Comparison of ENCODE assay signal across 10 cellular contexts in genomic region chr4:155675709-155676429, GRCh38. TPM values are rescaled to one million over a fixed set of nuclear protein-coding genes. Genes with fewer than 3 reads are reported as not detected.
A peak's percentile ranks its signal among the peaks of the same experiment; 100 is the strongest.
DNase-seq lines count a peak whose midpoint lies in the region; ATAC-seq and TF ChIP-seq lines count a peak whose summit lies in the region.
"Had no signal": no experiment of that assay in that cellular context is flagged by ENCODE, and none has a peak within 500 bp of the region (broad histone marks: within the 10 kb centered on the region; RNA-seq: fewer than 3 reads in every experiment).

No MANE protein-coding gene starts in this region.

- ATAC-seq in GM21367 (IDR thresholded peaks at IDR 0.05; ENCODE audit: unreplicated experiment) = peak; percentile 89
- ATAC-seq in gastroesophageal sphincter = peak; percentile 53
- ATAC-seq in activated CD4-positive, alpha-beta T cell treated with anti-CD3 and anti-CD28 coated beads for 36 hours = no peak

- no peak for TF ChIP-seq POLR2A in gastroesophageal sphincter (IDR thresholded peaks at IDR 0.05)

- H3K4me1 Mint-ChIP-seq in activated CD4-positive, alpha-beta T cell treated with anti-CD3 and anti-CD28 coated beads for 36 hours = no peaks in the 10 kb centered on the region

- H3K27me3 ChIP-seq in HL-60 (ENCODE audit: insufficient read depth, poor library complexity, severe bottlenecking) = no peaks in the 10 kb centered on the region
- H3K27me3 ChIP-seq in gastroesophageal sphincter = no peaks in the 10 kb centered on the region
- no peaks in the 10 kb centered on the region for H3K27me3 ChIP-seq in tibial artery

- no peak for TF ChIP-seq CTCF in HL-60 (IDR thresholded peaks at IDR 0.05; ENCODE audit: insufficient read depth, low read length)
- no peak for TF ChIP-seq CTCF in gastroesophageal sphincter (IDR thresholded peaks at IDR 0.05)
- no peak for TF ChIP-seq CTCF in tibial artery (IDR thresholded peaks at IDR 0.05)

- TF ChIP-seq EP300 in gastroesophageal sphincter (IDR thresholded peaks at IDR 0.05) = no peak

- H3K27ac ChIP-seq in HL-60 (replicated peaks) = no peak overlapping the region
- H3K27ac ChIP-seq in gastroesophageal sphincter = peak overlapping the region; percentile 46 to 69 (median 63)
- peak overlapping the region; percentile 14 to 48 for H3K27ac ChIP-seq in tibial artery
- H3K27ac ChIP-seq in substantia nigra (ENCODE audit: low read depth, low read length, poor library complexity, severe bottlenecking) = no peak overlapping the region

- no peaks in the 10 kb centered on the region for H3K9me3 Mint-ChIP-seq in activated CD4-positive, alpha-beta T cell treated with anti-CD3 and anti-CD28 coated beads for 36 hours (ENCODE audit: low read depth)
- H3K9me3 Mint-ChIP-seq: T-helper 1 cell treated with Interleukin-12 subunit alpha and Interleukin-12 subunit beta and Interleukin-4 antibody, amounts not matched to agents 30 μg/mL and 1 μg/mL, for 36 hours had no signal

- peaks cover 0 to 71% (median 7%) of the 10 kb centered on the region in 3 donors for H3K4me1 ChIP-seq in gastroesophageal sphincter
- peaks cover 0 to 87% (median 12%) of the 10 kb centered on the region in 4 donors for H3K4me1 ChIP-seq in tibial artery

- intact Hi-C loops in tibial artery (cut with DNase I; ENCODE audit: low total_unique reads) (no loop called here), head of caudate nucleus (cut with DNase I) (no loop called here)
- intact Hi-C loops in activated CD4-positive, alpha-beta T cell treated with anti-CD3 and anti-CD28 coated beads for 36 hours (cut with DNase I, micrococcal nuclease) = no loop called here

- CTCF ChIA-PET in activated CD4-positive, alpha-beta T cell treated with anti-CD3 and anti-CD28 coated beads for 36 hours (lab: Charles Lee) = interaction anchor here (0.6 to 1.0 kb wide), 2 partner anchors 165 to 1154 kb away, joined by 3 read pairs; no protein-coding TSS in a partner anchor

- DNase-seq in HL-60 (ENCODE audit: low read depth in 1 of 2, low spot score in 1 of 2) (peak; percentile 4 to 52), tibial artery (no peak), NCI-H2029 (lab: John Stamatoyannopoulos, UW) (no peak), substantia nigra (lab: John Stamatoyannopoulos, UW) (no peak), head of caudate nucleus (no peak)
- DNase-seq in activated CD4-positive, alpha-beta T cell treated with anti-CD3 and anti-CD28 coated beads for 36 hours = no peak

- 17 to 22% methylated on average over 2 of the region's 2 CpGs for WGBS in gastroesophageal sphincter (ENCODE audit: low coverage in 1 of 2), 2 donors

- H3K4me3 ChIP-seq in HL-60 (replicated peaks; ENCODE audit: insufficient read depth, low read length) (no peak overlapping the region), gastroesophageal sphincter (peak overlapping the region in 1 of 2 donors; percentile 12), tibial artery (peak overlapping the region; percentile 0 to 11)
- H3K4me3 ChIP-seq: skin epidermis had no signal

- H3K4me3 Mint-ChIP-seq in activated CD4-positive, alpha-beta T cell treated with anti-CD3 and anti-CD28 coated beads for 36 hours = no peak overlapping the region
- H3K4me3 Mint-ChIP-seq: T-helper 1 cell treated with Interleukin-12 subunit alpha and Interleukin-12 subunit beta and Interleukin-4 antibody, amounts not matched to agents 30 μg/mL and 1 μg/mL, for 36 hours had no signal

- H3K27me3 Mint-ChIP-seq in activated CD4-positive, alpha-beta T cell treated with anti-CD3 and anti-CD28 coated beads for 36 hours = peaks cover 20% of the 10 kb centered on the region

- H3K9me3 ChIP-seq in gastroesophageal sphincter (no peaks in the 10 kb centered on the region), tibial artery (no peaks in the 10 kb centered on the region)

- POLR2A ChIA-PET in activated CD4-positive, alpha-beta T cell treated with anti-CD3 and anti-CD28 coated beads for 36 hours (lab: Charles Lee) = interaction anchor here (0.6 kb wide), 1 partner anchor 82 kb away, joined by 3 read pairs; no protein-coding TSS in a partner anchor

- no peaks in the 10 kb centered on the region for H3K36me3 Mint-ChIP-seq in activated CD4-positive, alpha-beta T cell treated with anti-CD3 and anti-CD28 coated beads for 36 hours (ENCODE audit: low read depth)

- no peak overlapping the region for H3K27ac Mint-ChIP-seq in activated CD4-positive, alpha-beta T cell treated with anti-CD3 and anti-CD28 coated beads for 36 hours
- H3K27ac Mint-ChIP-seq: T-helper 1 cell treated with Interleukin-12 subunit alpha and Interleukin-12 subunit beta and Interleukin-4 antibody, amounts not matched to agents 30 μg/mL and 1 μg/mL, for 36 hours had no signal

- H3K36me3 ChIP-seq in gastroesophageal sphincter = no peaks in the 10 kb centered on the region
- no peaks in the 10 kb centered on the region for H3K36me3 ChIP-seq in tibial artery

RNA-seq across cellular contexts. Expression of gene GUCY1A1, which starts 9.2 kb away (rescaled TPM):
- total RNA-seq in gastroesophageal sphincter = 100 to 1,000 TPM in 2 of 4 donors, 10 to 100 TPM in 2; 69.4 to 196 (median 144) TPM
- total RNA-seq in activated CD4-positive, alpha-beta T cell treated with anti-CD3 and anti-CD28 coated beads for 36 hours = not detected

Comparison
In these comparisons a context has a peak if more than half of its experiments do, and no peak if none do; other contexts are left out.
1. DNase-seq: peak in HL-60 (2 of 2); none in tibial artery (0 of 2), NCI-H2029 (single experiment), substantia nigra (0 of 49), activated CD4-positive, alpha-beta T cell treated with anti-CD3 and anti-CD28 coated beads for 36 hours (single experiment) and head of caudate nucleus (0 of 42).
2. H3K27ac ChIP-seq: peak in gastroesophageal sphincter (4 of 4) and tibial artery (2 of 2); none in HL-60 (single experiment) and substantia nigra (single experiment).
3. RNA of gene GUCY1A1, which starts 9.2 kb away (total RNA-seq): 69.4 to 196 TPM in gastroesophageal sphincter; not detected in activated CD4-positive, alpha-beta T cell treated with anti-CD3 and anti-CD28 coated beads for 36 hours; every median in the first group is over 10 times any median in the second.